8 cellular contexts compared by ENCODE assay signal in the genomic region with DNA sequence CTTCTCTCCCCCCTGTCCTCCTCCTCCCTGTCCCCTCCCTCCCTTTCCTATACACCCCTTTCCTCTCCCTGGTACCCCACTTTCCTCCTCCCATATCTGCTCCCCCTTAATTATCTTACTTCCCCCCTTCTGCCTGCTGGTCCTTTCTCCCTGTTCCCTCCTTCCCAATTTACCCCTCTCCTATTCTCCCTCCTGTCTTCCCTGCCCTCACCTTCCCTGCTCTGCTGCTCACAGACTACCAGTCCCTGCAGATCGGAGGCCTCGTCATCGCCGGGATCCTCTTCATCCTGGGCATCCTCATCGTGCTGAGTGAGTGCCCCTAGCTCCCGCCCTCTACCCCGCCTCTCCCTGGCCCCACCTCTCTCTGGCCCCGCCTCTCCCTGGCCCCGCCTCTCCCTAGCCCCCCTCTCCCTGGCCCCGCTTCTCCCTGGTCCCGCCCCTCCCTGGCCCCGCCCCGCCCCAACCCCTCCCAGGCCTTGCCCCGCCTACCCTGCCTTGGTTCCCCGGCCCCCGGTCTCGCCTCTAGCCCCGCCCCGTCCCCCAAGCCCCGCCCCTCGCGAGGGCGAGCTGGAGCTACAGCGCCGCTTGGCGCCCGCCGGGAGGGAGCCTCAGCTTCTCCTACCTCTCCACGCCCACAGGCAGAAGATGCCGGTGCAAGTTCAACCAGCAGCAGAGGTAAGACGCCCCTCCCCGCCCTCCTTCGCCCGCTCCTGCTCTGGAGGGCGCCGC. TPM values are rescaled to one million over a fixed set of nuclear protein-coding genes. Genes with fewer than 3 reads are reported as not detected.
A peak's percentile ranks its signal among the peaks of the same experiment; 100 is the strongest.
DNase-seq lines count a peak whose midpoint lies in the region; ATAC-seq and TF ChIP-seq lines count a peak whose summit lies in the region.

No MANE protein-coding gene starts in this region.

- peak overlapping the region; percentile 34 to 87 for H3K27ac ChIP-seq in lung (ENCODE audit: low read depth in 1 of 2, low read length in 1 of 2)

- ATAC-seq in HG02970 (IDR thresholded peaks at IDR 0.05; ENCODE audit: low FRiP score, unreplicated experiment) (peak; percentile 46), lung (ENCODE audit: insufficient read depth, low FRiP score) (peak; percentile 84)

- peak; percentile 14 for TF ChIP-seq CTCF in lung (IDR thresholded peaks at IDR 0.05; ENCODE audit: control extremely low read depth, extremely low read depth)

- peaks cover 5 to 13% of the 10 kb centered on the region in 2 donors for H3K4me1 ChIP-seq in lung (ENCODE audit: control insufficient read depth in 2 of 2, insufficient read depth in 2 of 2, low read length in 2 of 2)

- WGBS in lung, 2 donors, result 1 to 4% methylated on average over 34 to 36 of the region's 36 CpGs

- H3K4me3 ChIP-seq in lung, result peak overlapping the region; percentile 21

- no peaks in the 10 kb centered on the region for H3K36me3 ChIP-seq in lung (ENCODE audit: control insufficient read depth in 2 of 2, insufficient read depth in 2 of 2, low read length in 2 of 2)

- DNase-seq in GDM1 (lab: John Stamatoyannopoulos, UW), result peak; percentile 92
- DNase-seq in NCI-H82 treated with DMSO at 0.1 percent for 48 hours (lab: John Stamatoyannopoulos, UW; ENCODE audit: unreplicated experiment), result peak; percentile 72
- DNase-seq in activated CD8-positive, alpha-beta memory T cell treated with anti-CD3 and anti-CD28 coated beads for 24 hours, result peak; percentile 98
- peak; percentile 93 for DNase-seq in effector CD4-positive, alpha-beta T cell
- DNase-seq in lung (ENCODE audit: low spot score), result peak; percentile 95
- peak; percentile 91 to 99 (median 94) for DNase-seq in stimulated activated CD4-positive, alpha-beta T cell treated with anti-CD3 and anti-CD28 coated beads, TNF-alpha, amount 100 ng/mL, for 24 hours (ENCODE audit: low read depth in 3 of 3)
- DNase-seq in DMS79 (lab: John Stamatoyannopoulos, UW), result no peak

- H3K27me3 ChIP-seq in lung (ENCODE audit: control insufficient read depth, insufficient read depth), result no peaks in the 10 kb centered on the region

- H3K9me3 ChIP-seq in lung (ENCODE audit: control insufficient read depth in 2 of 2, insufficient read depth in 1 of 2, low read length in 1 of 2), result no peaks in the 10 kb centered on the region

RNA-seq across cellular contexts. Expression of a gene that starts 2.0 kb away (rescaled TPM):
- total RNA-seq in lung, result not detected
- under 1 TPM; 0.31 to 0.39 TPM for polyA plus RNA-seq in lung

RNA-seq across cellular contexts. Expression of a gene that starts 2.4 kb away (rescaled TPM):
- 10 to 100 TPM; 17.8 to 27.5 TPM for total RNA-seq in lung
- 10 to 100 TPM in 1 of 2 donors, 1 to 10 TPM in 1; 5.7 to 37.6 TPM for polyA plus RNA-seq in lung

RNA-seq across cellular contexts. Expression of a gene that starts 6.2 kb away (rescaled TPM):
- 1 to 10 TPM; 3.5 to 4.6 TPM for total RNA-seq in lung
- polyA plus RNA-seq in lung, result 10 to 100 TPM in 1 of 2 donors, 1 to 10 TPM in 1; 1.6 to 11.2 TPM

RNA-seq across cellular contexts. Expression of a gene that starts 13.5 kb away (rescaled TPM):
- total RNA-seq in lung, result 100 to 1,000 TPM in 1 of 2 donors, 1 to 10 TPM in 1; 9.9 to 124 TPM
- 100 to 1,000 TPM; 152 to 203 TPM for polyA plus RNA-seq in lung

RNA-seq across cellular contexts. Expression of a gene that starts 25.4 kb away (rescaled TPM):
- 100 to 1,000 TPM; 130 to 172 TPM for total RNA-seq in lung
- 100 to 1,000 TPM; 147 to 467 TPM for polyA plus RNA-seq in lung
